ENCODE assay signal across 8 cellular contexts in genomic region chr20:38445901-38446425, GRCh38. TPM values are rescaled to one million over a fixed set of nuclear protein-coding genes. Genes with fewer than 3 reads are reported as not detected.
DNase-seq lines count a peak whose midpoint lies in the region; ATAC-seq and TF ChIP-seq lines count a peak whose summit lies in the region.

No MANE protein-coding gene starts in this region.

- ATAC-seq in T-helper 17 cell (no peak), GM21576 (IDR thresholded peaks at IDR 0.05; ENCODE audit: unreplicated experiment) (no peak), HG02938 (IDR thresholded peaks at IDR 0.05; ENCODE audit: unreplicated experiment) (no peak)

- H3K4me3 ChIP-seq in HFF-Myc (replicated peaks; ENCODE audit: low read depth, low read length) (peak overlapping the region; percentile 89), fibroblast of pulmonary artery (replicated peaks; ENCODE audit: low read depth, low read length) (peak overlapping the region; percentile 95), skin epidermis (peak overlapping the region in 3 of 7 experiments; percentile 61 to 82 (median 77))

- H3K27ac ChIP-seq in skin epidermis: peak overlapping the region in 11 of 21 experiments; percentile 79 to 96 (median 91)

- no peaks in the 10 kb centered on the region for H3K9me3 ChIP-seq in T-helper 17 cell (ENCODE audit: control insufficient read depth, low read length, poor library complexity, severe bottlenecking)

- no peaks in the 10 kb centered on the region for H3K27me3 Mint-ChIP-seq in T-helper 17 cell

- peak overlapping the region; percentile 80 for H3K27ac Mint-ChIP-seq in T-helper 17 cell

- peaks cover 15% of the 10 kb centered on the region for H3K36me3 Mint-ChIP-seq in T-helper 17 cell (ENCODE audit: low read depth)

- peaks cover 25% of the 10 kb centered on the region for H3K4me1 Mint-ChIP-seq in T-helper 17 cell

- TF ChIP-seq CTCF in HFF-Myc (IDR thresholded peaks at IDR 0.05; ENCODE audit: low read depth, low read length, missing control alignments) (no peak), fibroblast of pulmonary artery (IDR thresholded peaks at IDR 0.05; ENCODE audit: low read length, missing control alignments) (no peak), GM10266 (IDR thresholded peaks at IDR 0.05; ENCODE audit: control insufficient read depth, insufficient read depth, low read depth, missing control alignments) (no peak)

- peak overlapping the region; percentile 82 for H3K4me3 Mint-ChIP-seq in T-helper 17 cell

- DNase-seq in HFF-Myc (ENCODE audit: extremely low read depth, low read depth) (no peak), T-helper 17 cell (no peak), fibroblast of pulmonary artery (ENCODE audit: low read depth) (no peak), GM10266 (ENCODE audit: extremely low spot score) (no peak), NCI-H128 (lab: John Stamatoyannopoulos, UW; ENCODE audit: unreplicated experiment) (no peak)

RNA-seq across cellular contexts. Expression of gene SNHG17, which starts 10.8 kb away (rescaled TPM):
- 10 to 100 TPM; 69.2 to 99.4 TPM for total RNA-seq in T-helper 17 cell

RNA-seq across cellular contexts. Expression of gene RALGAPB, which starts 26.7 kb away (rescaled TPM):
- total RNA-seq in T-helper 17 cell: 10 to 100 TPM; 42.1 to 45.2 TPM
